Comparison of ENCODE assay signal across 22 cellular contexts in genomic region chr16:54180421-54181359, GRCh38.
"Had no signal": no experiment of that assay in that cellular context is flagged by ENCODE, and none has a peak within 500 bp of the region (broad histone marks: within the 10 kb centered on the region; RNA-seq: fewer than 3 reads in every experiment).

No MANE protein-coding gene starts in this region.

- H3K27ac ChIP-seq: coronary artery, left ventricle myocardium inferior, parathyroid adenoma, prostate gland, stomach, thoracic aorta, transverse colon had no signal

- H3K36me3 ChIP-seq: left ventricle myocardium inferior, prostate gland, stomach, thoracic aorta, transverse colon had no signal

- H3K9me3 Mint-ChIP-seq: endodermal cell had no signal

- H3K4me1 Mint-ChIP-seq: naive B cell had no signal

- H3K9ac ChIP-seq: parathyroid adenoma had no signal

- H2AFZ ChIP-seq: parathyroid adenoma had no signal

- H3K4me3 Mint-ChIP-seq: endodermal cell, naive B cell, nephron had no signal

- DNase-seq: effector CD4-positive, alpha-beta T cell; endodermal cell; foreskin melanocyte; head of caudate nucleus; hippocampal formation; left ventricle myocardium inferior; mesendoderm; naive B cell; occipital lobe; retina; small intestine; stimulated activated CD4-positive, alpha-beta T cell treated with anti-CD3 and anti-CD28 coated beads, Interleukin-12 subunit alpha, Interleukin-12 subunit beta, amount 100 ng/mL, for 4 hours; stimulated activated naive CD4-positive, alpha-beta T cell; stomach; substantia nigra; transverse colon had no signal

- H3K27ac Mint-ChIP-seq: endodermal cell, naive B cell, nephron had no signal

- H3K4me1 ChIP-seq: prostate gland, transverse colon had no signal

- H3K4me3 ChIP-seq: coronary artery, left ventricle myocardium inferior, lung, prostate gland, stomach, thoracic aorta, transverse colon had no signal

- H3K36me3 Mint-ChIP-seq: naive B cell had no signal

- H3K79me2 ChIP-seq: parathyroid adenoma had no signal

- H3K9me3 ChIP-seq: left ventricle myocardium inferior, prostate gland, stomach, thoracic aorta, transverse colon had no signal
